8 cellular contexts compared by ENCODE assay signal in the genomic region with DNA sequence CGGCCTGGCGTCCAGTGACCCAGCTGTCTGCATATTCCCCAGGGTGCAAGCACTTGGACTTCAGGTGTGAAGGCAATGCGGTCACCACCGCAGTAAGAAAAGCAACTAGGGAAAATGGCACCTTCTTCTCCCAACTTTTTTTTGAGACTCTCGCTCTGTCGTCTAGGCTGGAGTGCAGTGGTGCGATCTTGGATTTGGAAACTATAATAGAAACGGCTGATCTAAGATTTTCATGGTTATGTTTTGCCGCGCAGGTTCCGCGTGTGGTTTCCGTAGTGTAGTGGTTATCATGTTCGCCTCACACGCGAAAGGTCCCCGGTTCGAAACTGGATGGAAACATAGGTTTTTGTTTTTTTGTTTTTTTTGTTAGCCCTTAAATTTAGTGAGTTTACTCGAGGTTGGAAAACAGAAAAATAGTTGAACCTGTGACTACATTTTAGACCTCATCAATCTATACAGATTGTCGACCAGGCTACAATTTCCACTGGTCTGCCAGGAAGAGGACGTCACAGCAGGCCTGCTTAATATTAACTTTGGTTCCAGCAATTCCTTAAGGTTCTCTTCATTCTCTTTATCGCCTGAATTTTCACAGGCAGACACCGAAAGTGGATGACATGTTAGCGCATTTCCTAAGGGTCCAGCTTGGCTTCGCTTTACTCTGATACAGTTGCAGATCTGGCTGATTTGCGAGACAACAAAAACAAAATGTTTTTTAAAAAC.
DNase-seq lines count a peak whose midpoint lies in the region; ATAC-seq, FAIRE-seq and TF ChIP-seq lines count a peak whose summit lies in the region.
"Not testable (repeated sequence)": the region's sequence is repeated elsewhere in the genome, so short reads cannot be mapped to it uniquely, and the experiment has no call there.

No MANE protein-coding gene starts in this region.

- H3K9me3 ChIP-seq in A549; Loucy (ENCODE audit: insufficient read depth, low read depth, low read length); SK-N-MC (ENCODE audit: low read depth, low read length): not testable (repeated sequence)

- not testable (repeated sequence) for H3K27me3 ChIP-seq in Loucy (ENCODE audit: insufficient read depth, low read length, poor library complexity, severe bottlenecking)

- not testable (repeated sequence) for H2AFZ ChIP-seq in Loucy (ENCODE audit: low read length)

- not testable (repeated sequence) for TF ChIP-seq EP300 in A549 (IDR thresholded peaks at IDR 0.05)

- POLR2A ChIA-PET in A549 (lab: Yijun Ruan, JAX): not testable (repeated sequence)

- not testable (repeated sequence) for TF ChIP-seq CTCF in A549 (IDR thresholded peaks at IDR 0.05); Loucy (conservative IDR thresholded peaks at IDR 0.05; ENCODE audit: low read length); epithelial cell of esophagus (IDR thresholded peaks at IDR 0.05; ENCODE audit: insufficient read depth, low read depth, low read length, missing control alignments)

- peak; percentile 27 to 59; a peak in 4 of 6 replicates for ATAC-seq in A549
- peak; percentile 47 for ATAC-seq in GM18861 (IDR thresholded peaks at IDR 0.05; ENCODE audit: unreplicated experiment)

- not testable (repeated sequence) for FAIRE-seq in A549 (lab: Jason Lieb, UNC)

- peak overlapping the region; percentile 39 for H3K4me3 ChIP-seq in A549
- H3K4me3 ChIP-seq in Loucy (ENCODE audit: low read length, poor library complexity, severe bottlenecking): peak overlapping the region; percentile 70
- H3K4me3 ChIP-seq in SK-N-MC: peak overlapping the region; percentile 68
- H3K4me3 ChIP-seq in epithelial cell of esophagus (ENCODE audit: low read length): not testable (repeated sequence)
- H3K4me3 ChIP-seq in skeletal muscle cell (ENCODE audit: low read depth, low read length): peak overlapping the region; percentile 26

- peak overlapping the region; percentile 48 for H3K9ac ChIP-seq in Loucy (ENCODE audit: low read depth, low read length, poor library complexity, severe bottlenecking)
- not testable (repeated sequence) for H3K9ac ChIP-seq in SK-N-MC (ENCODE audit: insufficient read length)

- not testable (repeated sequence) for TF ChIP-seq RAD21 in A549 (conservative IDR thresholded peaks at IDR 0.05 in 1 of 2, IDR thresholded peaks at IDR 0.05 in 1 of 2)

- peak in 1 of 2 experiments; percentile 66 for DNase-seq in A549 (ENCODE audit: low read depth in 1 of 2, low spot score in 1 of 2)
- peak; percentile 39 for DNase-seq in SK-N-MC (ENCODE audit: low read depth, low spot score)
- DNase-seq in activated T-helper 9 cell treated with anti-CD3 and anti-CD28 coated beads, Interleukin-2, amount 50 U/mL, for 16 hours (ENCODE audit: low read depth): peak; percentile 9
- peak; percentile 45 for DNase-seq in epithelial cell of esophagus (ENCODE audit: low read depth)
- peak; percentile 59 for DNase-seq in kidney tubule cell (ENCODE audit: low spot score)
- peak; percentile 3 for DNase-seq in skeletal muscle cell (ENCODE audit: low read depth)

- H3K9me2 ChIP-seq in Loucy (replicated peaks; ENCODE audit: low read depth, low read length): not testable (repeated sequence)

- H3F3A ChIP-seq in Loucy (ENCODE audit: low read depth): not testable (repeated sequence)

- not testable (repeated sequence) for H3K27ac ChIP-seq in A549, SK-N-MC

- CTCF ChIA-PET in A549 (lab: Yijun Ruan, JAX): not testable (repeated sequence)

- H4K20me1 ChIP-seq in Loucy (ENCODE audit: insufficient read depth, low read length, poor library complexity, severe bottlenecking): not testable (repeated sequence)

- WGBS in A549 (ENCODE audit: missing lambda C conversion rate): 12% methylated on average over 20 of the region's 26 CpGs

- not testable (repeated sequence) for H3K79me2 ChIP-seq in Loucy (ENCODE audit: insufficient read depth, low read length)

- TF ChIP-seq POLR2A in A549 (IDR thresholded peaks at IDR 0.05; ENCODE audit: low read length): not testable (repeated sequence)

- H3K4me1 ChIP-seq in A549; Loucy (ENCODE audit: insufficient read depth, low read length, poor library complexity, severe bottlenecking): not testable (repeated sequence)

- peak overlapping the region; percentile 51 for H3K4me2 ChIP-seq in A549
- peak overlapping the region; percentile 50 for H3K4me2 ChIP-seq in Loucy (ENCODE audit: low read depth, low read length, poor library complexity, severe bottlenecking)

- not testable (repeated sequence) for H3K36me3 ChIP-seq in Loucy (ENCODE audit: insufficient read depth, low read length); SK-N-MC (ENCODE audit: insufficient read depth, low read length)

TF ChIP-seq in A549, 52 proteins besides CTCF, POLR2A, EP300 and RAD21:
- TF ChIP-seq CEBPB (IDR thresholded peaks at IDR 0.05) (peak in 1 of 2 experiments; percentile 35; a peak in 1 of 4 replicates), SREBF2 (IDR thresholded peaks at IDR 0.05) (peak; percentile 52)
- TF ChIP-seq, protein P1, sequence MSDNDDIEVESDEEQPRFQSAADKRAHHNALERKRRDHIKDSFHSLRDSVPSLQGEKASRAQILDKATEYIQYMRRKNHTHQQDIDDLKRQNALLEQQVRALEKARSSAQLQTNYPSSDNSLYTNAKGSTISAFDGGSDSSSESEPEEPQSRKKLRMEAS (IDR thresholded peaks at IDR 0.05): 0 out of 2 replicates have a peak, but pooled peaks have one; percentile 32
